8 cellular contexts compared by ENCODE assay signal in the genomic region with DNA sequence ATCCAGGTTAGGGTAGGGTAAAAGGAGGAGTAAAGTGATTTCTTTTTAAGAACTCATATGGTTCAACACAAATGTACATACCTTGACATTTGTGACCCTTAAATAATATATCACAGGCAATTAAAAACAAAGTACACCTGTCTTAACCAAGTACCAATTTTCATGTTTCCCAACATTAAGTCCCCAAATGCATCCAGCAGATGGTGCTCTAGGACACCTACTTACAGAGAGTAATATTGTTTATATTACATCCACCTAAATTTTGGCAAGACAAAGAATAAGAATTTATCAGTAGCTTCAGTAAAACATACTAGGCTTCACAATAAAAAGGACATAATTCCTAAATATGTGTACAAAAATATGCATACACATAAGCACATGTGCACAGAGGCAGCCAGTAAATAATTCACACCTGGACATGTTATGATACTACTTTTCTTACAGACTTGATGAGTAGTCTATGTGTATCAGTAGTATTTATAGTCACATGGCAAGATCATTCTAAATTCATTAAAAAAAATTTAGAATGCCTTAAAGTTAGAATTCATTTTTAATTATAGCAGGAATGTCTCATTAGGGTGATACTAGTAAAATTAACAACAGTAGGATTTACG.
A peak's percentile ranks its signal among the peaks of the same experiment; 100 is the strongest.
DNase-seq lines count a peak whose midpoint lies in the region; ATAC-seq and TF ChIP-seq lines count a peak whose summit lies in the region.

No MANE protein-coding gene starts in this region.

- intact Hi-C loops in CD8-positive, alpha-beta T cell (cut with DNase I, micrococcal nuclease), result loop anchor here (1.0 to 10.0 kb wide), 3 partner anchors 297 to 569 kb away; no protein-coding TSS in a partner anchor
- intact Hi-C loops in left colon (cut with DNase I, micrococcal nuclease), result loop anchor here in 1 of 2 donors (5.0 kb wide), 1 partner anchor 569 kb away; no protein-coding TSS in a partner anchor

- H3K36me3 Mint-ChIP-seq in CD8-positive, alpha-beta T cell, result peaks cover 13% of the 10 kb centered on the region

- POLR2A ChIA-PET in CD8-positive, alpha-beta T cell (lab: Charles Lee), result interaction anchor here (1.0 kb wide), 1 partner anchor 69 kb away, joined by 3 read pairs; no protein-coding TSS in a partner anchor

- H3K4me1 Mint-ChIP-seq in CD8-positive, alpha-beta T cell (ENCODE audit: low read depth), result peaks cover 1% of the 10 kb centered on the region

- H3K27me3 Mint-ChIP-seq in CD8-positive, alpha-beta T cell (ENCODE audit: low read depth), result no peaks in the 10 kb centered on the region

- H3K27ac ChIP-seq in CD8-positive, alpha-beta T cell (ENCODE audit: low read depth, low read length), result no peak overlapping the region

- no peak overlapping the region for H3K27ac Mint-ChIP-seq in CD8-positive, alpha-beta T cell

- CTCF ChIA-PET in CD8-positive, alpha-beta T cell (lab: Charles Lee), result interaction anchor here (1.0 to 1.7 kb wide), 3 partner anchors 565 to 572 kb away, joined by 3 to 7 read pairs (median 4); no protein-coding TSS in a partner anchor

- H3K4me3 ChIP-seq in CD8-positive, alpha-beta T cell (ENCODE audit: low read depth, low read length), result no peak overlapping the region

- no peak for ATAC-seq in CD8-positive, alpha-beta T cell
- ATAC-seq in GM18909 (IDR thresholded peaks at IDR 0.05; ENCODE audit: poor library complexity, unreplicated experiment) (peak; percentile 53), left colon (peak; percentile 59), GM18511 (IDR thresholded peaks at IDR 0.05; ENCODE audit: unreplicated experiment) (no peak), HG03342 (IDR thresholded peaks at IDR 0.05; ENCODE audit: unreplicated experiment) (no peak)

- no peak overlapping the region for H3K4me3 Mint-ChIP-seq in CD8-positive, alpha-beta T cell

- peaks cover 2% of the 10 kb centered on the region for H3K9me3 Mint-ChIP-seq in CD8-positive, alpha-beta T cell

- H3K4me1 ChIP-seq in CD8-positive, alpha-beta T cell (ENCODE audit: insufficient read depth, low read length), result no peaks in the 10 kb centered on the region

- no peaks in the 10 kb centered on the region for H3K9me3 ChIP-seq in CD8-positive, alpha-beta T cell (ENCODE audit: low read length)

- no peaks in the 10 kb centered on the region for H3K27me3 ChIP-seq in CD8-positive, alpha-beta T cell (ENCODE audit: insufficient read depth, low read length)

- DNase-seq in CD8-positive, alpha-beta T cell, result peak in 3 of 7 experiments; percentile 17 to 23 (median 20)
- DNase-seq in NCI-H460 (ENCODE audit: extremely low read depth, low read depth) (peak; percentile 40), amniotic stem cell (lab: John Stamatoyannopoulos, UW) (peak; percentile 77), left colon (peak in 1 of 2 donors; percentile 54)
- peak; percentile 2 for DNase-seq in stimulated activated naive CD4-positive, alpha-beta T cell treated with Interleukin-2 at 50 U/mL for 16 hours (lab: John Stamatoyannopoulos, UW)

- no peaks in the 10 kb centered on the region for H3K36me3 ChIP-seq in CD8-positive, alpha-beta T cell (ENCODE audit: insufficient read depth, low read length)

- peak; percentile 46 for TF ChIP-seq CTCF in CD8-positive, alpha-beta T cell (IDR thresholded peaks at IDR 0.05)

Comparison
In these comparisons a context has a peak if more than half of its experiments do, and no peak if none do; other contexts are left out.
1. ATAC-seq: peak in GM18909 (single experiment) and left colon (single experiment); none in CD8-positive, alpha-beta T cell (single experiment), GM18511 (single experiment) and HG03342 (single experiment).